ENCODE assay signal across 17 cellular contexts in the genomic region with DNA sequence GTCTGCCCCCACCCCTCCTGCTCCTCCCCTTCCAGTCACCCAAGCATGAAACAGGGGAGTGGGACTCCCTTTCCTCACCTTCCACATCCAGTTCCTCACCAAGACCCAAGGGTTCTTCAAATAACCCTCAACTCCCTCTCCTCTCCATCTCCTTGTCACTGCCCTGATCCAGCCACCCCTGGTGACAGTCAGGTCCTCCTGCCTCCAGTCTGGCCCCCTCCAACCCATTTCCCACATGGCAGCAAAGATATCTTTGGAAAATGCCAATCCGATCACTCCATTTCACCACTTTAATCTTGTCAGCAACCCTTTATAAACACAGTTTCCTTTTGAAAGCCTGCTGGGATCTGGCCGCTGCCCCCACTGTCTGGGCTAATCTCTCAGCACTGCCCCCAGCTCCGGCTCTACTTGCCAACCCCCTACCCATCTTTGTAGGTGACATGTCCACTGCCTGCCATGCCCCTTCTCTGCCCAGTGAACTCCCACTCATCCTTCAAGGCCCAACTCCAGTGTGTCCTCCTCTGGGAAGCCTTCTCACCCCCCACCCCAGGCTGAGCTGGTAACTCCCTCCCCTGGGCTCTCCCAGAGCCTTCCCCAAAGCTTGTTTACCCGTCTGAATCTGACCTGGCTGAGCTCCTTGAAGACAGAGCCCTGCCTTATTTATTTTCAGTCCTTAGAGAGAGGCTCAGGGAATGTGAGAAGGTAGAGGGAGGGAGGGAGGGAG. TPM values are rescaled to one million over a fixed set of nuclear protein-coding genes. Genes with fewer than 3 reads are reported as not detected.
A peak's percentile ranks its signal among the peaks of the same experiment; 100 is the strongest.
DNase-seq lines count a peak whose midpoint lies in the region; ATAC-seq and TF ChIP-seq lines count a peak whose summit lies in the region.
"Had no signal": no experiment of that assay in that cellular context is flagged by ENCODE, and none has a peak within 500 bp of the region (broad histone marks: within the 10 kb centered on the region; RNA-seq: fewer than 3 reads in every experiment).

No MANE protein-coding gene starts in this region.

- no peaks in the 10 kb centered on the region for H3K36me3 Mint-ChIP-seq in T-helper 1 cell treated with Interleukin-12 subunit alpha and Interleukin-12 subunit beta and Interleukin-4 antibody, amounts not matched to agents 30 μg/mL and 1 μg/mL, for 36 hours (ENCODE audit: low read depth)
- H3K36me3 Mint-ChIP-seq in neural crest cell (ENCODE audit: low read depth) = no peaks in the 10 kb centered on the region
- no peaks in the 10 kb centered on the region for H3K36me3 Mint-ChIP-seq in effector memory CD8-positive, alpha-beta T cell (ENCODE audit: insufficient read depth)

- H3K36me3 ChIP-seq in gastroesophageal sphincter (no peaks in the 10 kb centered on the region), upper lobe of left lung (no peaks in the 10 kb centered on the region)
- H3K36me3 ChIP-seq: suprapubic skin had no signal

- no peaks in the 10 kb centered on the region for H3K9me3 Mint-ChIP-seq in T-helper 1 cell treated with Interleukin-12 subunit alpha and Interleukin-12 subunit beta and Interleukin-4 antibody, amounts not matched to agents 30 μg/mL and 1 μg/mL, for 36 hours
- H3K9me3 Mint-ChIP-seq in neural crest cell = no peaks in the 10 kb centered on the region
- no peaks in the 10 kb centered on the region for H3K9me3 Mint-ChIP-seq in effector memory CD8-positive, alpha-beta T cell
- H3K9me3 Mint-ChIP-seq: activated T-cell treated with anti-CD3 and anti-CD28 coated beads, Interleukin-2, amount 50 U/mL, for 24 hours had no signal

- TF ChIP-seq CTCF in gastroesophageal sphincter (IDR thresholded peaks at IDR 0.05) = no peak
- no peak for TF ChIP-seq CTCF in neural crest cell (conservative IDR thresholded peaks at IDR 0.05)
- TF ChIP-seq CTCF in upper lobe of left lung (IDR thresholded peaks at IDR 0.05) = no peak

- H3K27ac ChIP-seq in gastroesophageal sphincter (peak overlapping the region in 3 of 4 donors; percentile 33 to 58 (median 57)), upper lobe of left lung (peak overlapping the region in 3 of 4 donors; percentile 3 to 49 (median 42))
- H3K27ac ChIP-seq: 22Rv1, C4-2B, suprapubic skin had no signal

- no peaks in the 10 kb centered on the region for H3K9me3 ChIP-seq in gastroesophageal sphincter
- H3K9me3 ChIP-seq in upper lobe of left lung = no peaks in the 10 kb centered on the region
- H3K9me3 ChIP-seq: suprapubic skin had no signal

- peaks cover 17% of the 10 kb centered on the region for H3K27me3 Mint-ChIP-seq in T-helper 1 cell treated with Interleukin-12 subunit alpha and Interleukin-12 subunit beta and Interleukin-4 antibody, amounts not matched to agents 30 μg/mL and 1 μg/mL, for 36 hours (ENCODE audit: low read depth)
- H3K27me3 Mint-ChIP-seq in neural crest cell (ENCODE audit: low read depth) = peaks cover 31% of the 10 kb centered on the region
- H3K27me3 Mint-ChIP-seq in effector memory CD8-positive, alpha-beta T cell = peaks cover 17 to 44% of the 10 kb centered on the region in 2 donors

- H3K4me1 Mint-ChIP-seq in T-helper 1 cell treated with Interleukin-12 subunit alpha and Interleukin-12 subunit beta and Interleukin-4 antibody, amounts not matched to agents 30 μg/mL and 1 μg/mL, for 36 hours (ENCODE audit: low read depth) = peaks cover 6% of the 10 kb centered on the region
- peaks cover 14% of the 10 kb centered on the region for H3K4me1 Mint-ChIP-seq in neural crest cell
- H3K4me1 Mint-ChIP-seq in effector memory CD8-positive, alpha-beta T cell (ENCODE audit: low read depth in 2 of 2) = peaks cover 7% of the 10 kb centered on the region in 2 donors

- H3K4me3 Mint-ChIP-seq in T-helper 1 cell treated with Interleukin-12 subunit alpha and Interleukin-12 subunit beta and Interleukin-4 antibody, amounts not matched to agents 30 μg/mL and 1 μg/mL, for 36 hours = peak overlapping the region; percentile 28
- H3K4me3 Mint-ChIP-seq in neural crest cell = peak overlapping the region; percentile 54
- H3K4me3 Mint-ChIP-seq in effector memory CD8-positive, alpha-beta T cell = no peak overlapping the region
- H3K4me3 Mint-ChIP-seq: activated T-cell treated with anti-CD3 and anti-CD28 coated beads, Interleukin-2, amount 50 U/mL, for 24 hours had no signal

- TF ChIP-seq POLR2A in gastroesophageal sphincter (IDR thresholded peaks at IDR 0.05) (no peak), upper lobe of left lung (IDR thresholded peaks at IDR 0.05) (no peak)

- peaks cover 0 to 60% (median 23%) of the 10 kb centered on the region in 3 donors for H3K4me1 ChIP-seq in gastroesophageal sphincter
- H3K4me1 ChIP-seq in upper lobe of left lung = peaks cover 15 to 32% (median 21%) of the 10 kb centered on the region in 4 donors

- H3K27me3 ChIP-seq in gastroesophageal sphincter = no peaks in the 10 kb centered on the region
- no peaks in the 10 kb centered on the region for H3K27me3 ChIP-seq in upper lobe of left lung
- H3K27me3 ChIP-seq: suprapubic skin had no signal

- no peak for ATAC-seq in gastroesophageal sphincter
- no peak for ATAC-seq in upper lobe of left lung (ENCODE audit: low FRiP score in 2 of 2)
- ATAC-seq in effector memory CD8-positive, alpha-beta T cell (replicated peaks) = no peak
- ATAC-seq in GM21619 (IDR thresholded peaks at IDR 0.05; ENCODE audit: unreplicated experiment) = no peak

- H3K4me3 ChIP-seq in gastroesophageal sphincter (no peak overlapping the region), upper lobe of left lung (no peak overlapping the region)
- H3K4me3 ChIP-seq: suprapubic skin had no signal

- 63 to 66% methylated on average over 1 to 3 of the region's 4 CpGs for WGBS in gastroesophageal sphincter (ENCODE audit: low coverage in 1 of 2), 2 donors
- WGBS in upper lobe of left lung, 2 donors = 65% methylated on average over 4 of the region's 4 CpGs

- DNase-seq in T-helper 1 cell (no peak), neural crest cell (ENCODE audit: low read depth, low spot score) (no peak), upper lobe of left lung (no peak), SKM-1 (lab: John Stamatoyannopoulos, UW; ENCODE audit: unreplicated experiment) (no peak)
- DNase-seq in effector memory CD8-positive, alpha-beta T cell = no peak
- DNase-seq: activated CD4-positive, alpha-beta T cell treated with anti-CD3 and anti-CD28 coated beads, Interleukin-2, amount 50 U/mL, for 1 hour; DMS79 treated with DMSO at 0.1 percent for 48 hours; KG1; NCI-H1105 treated with DMSO at 0.1 percent for 48 hours; NCI-H345 had no signal

- H3K27ac Mint-ChIP-seq in T-helper 1 cell treated with Interleukin-12 subunit alpha and Interleukin-12 subunit beta and Interleukin-4 antibody, amounts not matched to agents 30 μg/mL and 1 μg/mL, for 36 hours = no peak overlapping the region
- no peak overlapping the region for H3K27ac Mint-ChIP-seq in neural crest cell (ENCODE audit: unreplicated experiment)
- H3K27ac Mint-ChIP-seq in effector memory CD8-positive, alpha-beta T cell = no peak overlapping the region
- H3K27ac Mint-ChIP-seq: activated T-cell treated with anti-CD3 and anti-CD28 coated beads, Interleukin-2, amount 50 U/mL, for 24 hours had no signal

- TF ChIP-seq EP300 in gastroesophageal sphincter (IDR thresholded peaks at IDR 0.05) (no peak), upper lobe of left lung (IDR thresholded peaks at IDR 0.05) (no peak)

RNA-seq across cellular contexts. Expression of a gene that starts 0.8 kb away (rescaled TPM):
- total RNA-seq in gastroesophageal sphincter = under 1 TPM in 3 of 4 donors, not detected in 1; 0.13 to 0.62 (median 0.22) TPM
- total RNA-seq in neural crest cell = 2.6 and 3.2 TPM in 2 replicates
- 1 to 10 TPM in 2 of 6 donors, under 1 TPM in 3, not detected in 1; 0.61 to 2.8 (median 0.89) TPM for total RNA-seq in upper lobe of left lung

RNA-seq across cellular contexts. Expression of a gene that starts 19.8 kb away (rescaled TPM):
- 10 to 100 TPM; 31.6 to 50.5 (median 37.4) TPM for total RNA-seq in gastroesophageal sphincter
- total RNA-seq in neural crest cell = 1.5 TPM in 2 replicates
- 100 to 1,000 TPM in 2 of 6 donors, 10 to 100 TPM in 4; 41.9 to 150 (median 84.3) TPM for total RNA-seq in upper lobe of left lung

RNA-seq across cellular contexts. Expression of a gene that starts 40.6 kb away (rescaled TPM):
- total RNA-seq in gastroesophageal sphincter (10 to 100 TPM; 24.3 to 37.2 (median 32.4) TPM), neural crest cell (64.6 and 65.2 TPM in 2 replicates), upper lobe of left lung (10 to 100 TPM; 22.6 to 46.7 (median 37.6) TPM)

Comparison
In these comparisons a context has a peak if more than half of its experiments do, and no peak if none do; other contexts are left out.
1. H3K4me3 Mint-ChIP-seq: peak in T-helper 1 cell treated with Interleukin-12 subunit alpha and Interleukin-12 subunit beta and Interleukin-4 antibody, amounts not matched to agents 30 μg/mL and 1 μg/mL, for 36 hours (single experiment) and neural crest cell (single experiment); none in effector memory CD8-positive, alpha-beta T cell (0 of 2).
2. RNA of a gene that starts 19.8 kb away (total RNA-seq): 41.9 to 150 TPM in upper lobe of left lung and 31.6 to 50.5 TPM in gastroesophageal sphincter; 1.5 TPM in neural crest cell; every median in the first group is over 10 times any median in the second.